8 cellular contexts compared by ENCODE assay signal in genomic region chr15:65517866-65518207, GRCh38. TPM values are rescaled to one million over a fixed set of nuclear protein-coding genes. Genes with fewer than 3 reads are reported as not detected.
DNase-seq lines count a peak whose midpoint lies in the region; ATAC-seq and TF ChIP-seq lines count a peak whose summit lies in the region.

No MANE protein-coding gene starts in this region.

- DNase-seq in MM.1S (no peak), progenitor cell of endocrine pancreas (ENCODE audit: low spot score, unreplicated experiment) (no peak), NCI-H526 treated with DMSO at 0.1 percent for 48 hours (lab: John Stamatoyannopoulos, UW) (no peak), iPS-NIHi7 (ENCODE audit: extremely low spot score) (no peak), medulla oblongata (ENCODE audit: extremely low spot score) (no peak), NCI-H510A (lab: John Stamatoyannopoulos, UW) (no peak)

- peak overlapping the region; percentile 62 for H3K4me2 ChIP-seq in MM.1S (ENCODE audit: low read depth, low read length)

- TF ChIP-seq CTCF in MM.1S (IDR thresholded peaks at IDR 0.05; ENCODE audit: low read length) (no peak), progenitor cell of endocrine pancreas (IDR thresholded peaks at IDR 0.05; ENCODE audit: unreplicated experiment) (peak; percentile 3)

- H3K9me2 ChIP-seq in MM.1S (replicated peaks; ENCODE audit: insufficient read depth, low read length), result no peaks in the 10 kb centered on the region

- H2AFZ ChIP-seq in MM.1S (ENCODE audit: low read length), result peak overlapping the region; percentile 97

- peak overlapping the region; percentile 92; the same call in 1 of the 2 replicates for H3K9ac ChIP-seq in MM.1S (ENCODE audit: low read length)

- H3K27me3 Mint-ChIP-seq in progenitor cell of endocrine pancreas, result no peaks in the 10 kb centered on the region

- peaks cover 14% of the 10 kb centered on the region for H3K4me1 Mint-ChIP-seq in progenitor cell of endocrine pancreas (ENCODE audit: low read depth)

- H3K79me2 ChIP-seq in MM.1S (ENCODE audit: low read length), result peaks cover 37% of the 10 kb centered on the region

- H3K27ac ChIP-seq in MM.1S (ENCODE audit: low read length) (no peak overlapping the region; the same call in 1 of the 2 replicates), ectodermal cell (ENCODE audit: insufficient read depth, low read depth, low read length, poor library complexity, severe bottlenecking) (no peak overlapping the region)

- no peaks in the 10 kb centered on the region for H3K9me3 ChIP-seq in MM.1S (replicated peaks; ENCODE audit: insufficient read depth, low read length)
- no peaks in the 10 kb centered on the region for H3K9me3 ChIP-seq in ectodermal cell (ENCODE audit: control insufficient read depth, low read length)

- H3K36me3 ChIP-seq in MM.1S (replicated peaks; ENCODE audit: insufficient read depth, low read length) (no peaks in the 10 kb centered on the region; the same call in 1 of the 2 replicates), ectodermal cell (ENCODE audit: control insufficient read depth, insufficient read depth, low read length) (no peaks in the 10 kb centered on the region)

- 50 to 52% methylated on average over 8 of the region's 8 CpGs for WGBS in ectodermal cell, 2 experiments

- ATAC-seq in GM18499 (IDR thresholded peaks at IDR 0.05; ENCODE audit: insufficient read depth, unreplicated experiment), result peak; percentile 13

- no peaks in the 10 kb centered on the region for H4K20me1 ChIP-seq in MM.1S (ENCODE audit: insufficient read depth, low read length)

- H3K27ac Mint-ChIP-seq in progenitor cell of endocrine pancreas, result peak overlapping the region; percentile 86

- peaks cover 2% of the 10 kb centered on the region for H3K36me3 Mint-ChIP-seq in progenitor cell of endocrine pancreas (ENCODE audit: insufficient read depth)

- peaks cover 9% of the 10 kb centered on the region; the same call in 1 of the 2 replicates for H3F3A ChIP-seq in MM.1S (ENCODE audit: insufficient read depth, low read length)

- H3K27me3 ChIP-seq in MM.1S (replicated peaks; ENCODE audit: insufficient read depth, low read length), result no peaks in the 10 kb centered on the region
- H3K27me3 ChIP-seq in ectodermal cell (ENCODE audit: control insufficient read depth, insufficient read depth, low read length, poor library complexity, severe bottlenecking), result no peaks in the 10 kb centered on the region

- H3K4me3 ChIP-seq in MM.1S (ENCODE audit: low read length) (peak overlapping the region; percentile 93; the same call in 1 of the 2 replicates), ectodermal cell (ENCODE audit: insufficient read depth, low read depth, low read length) (peak overlapping the region; percentile 95)

- H3K4me1 ChIP-seq in MM.1S (ENCODE audit: low read length) (peaks cover 12% of the 10 kb centered on the region; the same call in 1 of the 2 replicates), ectodermal cell (ENCODE audit: control insufficient read depth, insufficient read depth, low read length) (peaks cover 10% of the 10 kb centered on the region)

- peak overlapping the region; percentile 89 for H3K4me3 Mint-ChIP-seq in progenitor cell of endocrine pancreas (ENCODE audit: low read depth)

- no peaks in the 10 kb centered on the region for H3K9me3 Mint-ChIP-seq in progenitor cell of endocrine pancreas (ENCODE audit: low read depth)

RNA-seq across cellular contexts. Expression of gene DPP8, which starts 0.3 kb away (rescaled TPM):
- 18.4 TPM for polyA plus RNA-seq in ectodermal cell (2013, experiment 1 of 4)
- 21.3 TPM for polyA plus RNA-seq in ectodermal cell (2013, experiment 2 of 4)
- 15.7 TPM for polyA plus RNA-seq in ectodermal cell (2013, experiment 3 of 4)
- polyA plus RNA-seq in ectodermal cell (2013, experiment 4 of 4), result 19.6 TPM
- total RNA-seq in progenitor cell of endocrine pancreas, result 30.7 TPM in 2 replicates

RNA-seq across cellular contexts. Expression of gene HACD3, which starts 12.4 kb away (rescaled TPM):
- polyA plus RNA-seq in ectodermal cell (2013, experiment 1 of 4), result 192 TPM
- 211 TPM for polyA plus RNA-seq in ectodermal cell (2013, experiment 2 of 4)
- 200 TPM for polyA plus RNA-seq in ectodermal cell (2013, experiment 3 of 4)
- 217 TPM for polyA plus RNA-seq in ectodermal cell (2013, experiment 4 of 4)
- 152 and 156 TPM in 2 replicates for total RNA-seq in progenitor cell of endocrine pancreas
